ENCODE assay signal across 11 cellular contexts in genomic region chr7:101253199-101253598, GRCh38. TPM values are rescaled to one million over a fixed set of nuclear protein-coding genes. Genes with fewer than 3 reads are reported as not detected.
DNase-seq lines count a peak whose midpoint lies in the region; ATAC-seq and TF ChIP-seq lines count a peak whose summit lies in the region.
"Not testable (repeated sequence)": the region's sequence is repeated elsewhere in the genome, so short reads cannot be mapped to it uniquely, and the experiment has no call there.
"Had no signal": no experiment of that assay in that cellular context is flagged by ENCODE, and none has a peak within 500 bp of the region (broad histone marks: within the 10 kb centered on the region; RNA-seq: fewer than 3 reads in every experiment).

No MANE protein-coding gene starts in this region.

- peaks cover 7 to 17% of the 10 kb centered on the region in 2 donors for H3K36me3 Mint-ChIP-seq in CD14-positive monocyte
- H3K36me3 Mint-ChIP-seq in IgD-negative memory B cell; T-helper 17 cell (ENCODE audit: low read depth); activated naive CD4-positive, alpha-beta T cell treated with anti-CD3 and anti-CD28 coated beads, Interleukin-2, amount 50 U/mL, for 24 hours; endodermal cell (ENCODE audit: low read depth): not testable (repeated sequence)

- H3K4ac ChIP-seq in trophoblast cell (ENCODE audit: low read depth, low read length) = not testable (repeated sequence)

- H3K4me3 ChIP-seq in endodermal cell (ENCODE audit: low read length); trophoblast cell (ENCODE audit: low read depth, low read length): not testable (repeated sequence)

- not testable (repeated sequence) for H3K9ac ChIP-seq in endodermal cell (ENCODE audit: extremely low read depth, low read length, poor library complexity, severe bottlenecking); trophoblast cell (ENCODE audit: low read length)

- H3K36me3 ChIP-seq in endodermal cell (ENCODE audit: control insufficient read depth, insufficient read depth, low read length); trophoblast cell (ENCODE audit: control insufficient read depth in 1 of 2, insufficient read depth in 2 of 2, low read length in 2 of 2): not testable (repeated sequence)

- H2BK120ac ChIP-seq in trophoblast cell (ENCODE audit: insufficient read depth, low read length, poor library complexity) = not testable (repeated sequence)

- not testable (repeated sequence) for H3K14ac ChIP-seq in trophoblast cell (ENCODE audit: low read length)

- H3K9me3 ChIP-seq in T-helper 17 cell (ENCODE audit: control insufficient read depth, low read length, poor library complexity, severe bottlenecking); endodermal cell (ENCODE audit: control insufficient read depth, low read length); trophoblast cell (ENCODE audit: insufficient read depth, low read depth, low read length): not testable (repeated sequence)

- intact Hi-C loops in CD14-positive monocyte (cut with micrococcal nuclease) = loop anchor here in 1 of 2 donors (10.0 kb wide), 1 partner anchor 168 kb away; the partner anchor contains the start of gene TRIM56

- H3K27ac ChIP-seq in endodermal cell (ENCODE audit: low read depth, low read length); trophoblast cell (ENCODE audit: low read depth, low read length): not testable (repeated sequence)

- H3K27me3 ChIP-seq in endodermal cell (ENCODE audit: control insufficient read depth, insufficient read depth, low read length, poor library complexity, severe bottlenecking); trophoblast cell (ENCODE audit: insufficient read depth, low read length): not testable (repeated sequence)

- H2BK5ac ChIP-seq in trophoblast cell (ENCODE audit: low read depth, low read length, poor library complexity) = not testable (repeated sequence)

- peaks cover 0 to 19% (median 5%) of the 10 kb centered on the region in 3 donors for H3K27me3 Mint-ChIP-seq in CD14-positive monocyte (ENCODE audit: low read depth in 3 of 3)
- not testable (repeated sequence) for H3K27me3 Mint-ChIP-seq in IgD-negative memory B cell; T-helper 17 cell; activated naive CD4-positive, alpha-beta T cell treated with anti-CD3 and anti-CD28 coated beads, Interleukin-2, amount 50 U/mL, for 24 hours; endodermal cell (ENCODE audit: insufficient read depth)

- H3K18ac ChIP-seq in trophoblast cell (ENCODE audit: low read length) = not testable (repeated sequence)

- not testable (repeated sequence) for ATAC-seq in T-helper 17 cell

- not testable (repeated sequence) for DNase-seq in CD14-positive monocyte (ENCODE audit: low spot score); T-helper 17 cell; endodermal cell; trophoblast cell

- H3K23ac ChIP-seq in trophoblast cell (ENCODE audit: low read length) = not testable (repeated sequence)

- 92 to 97% methylated on average over 4 to 5 of the region's 5 CpGs for WGBS in endodermal cell (ENCODE audit: insufficient coverage in 1 of 2, insufficient read length in 1 of 2), 2 experiments
- no CpG with 5 or more reads among the region's 5 CpGs for WGBS in trophoblast cell (ENCODE audit: extremely low coverage, insufficient coverage, insufficient read length)

- H3K27ac Mint-ChIP-seq in CD14-positive monocyte = peak overlapping the region in 2 of 7 donors; percentile 46 to 54
- H3K27ac Mint-ChIP-seq in IgD-negative memory B cell; T-helper 17 cell; activated naive CD4-positive, alpha-beta T cell treated with anti-CD3 and anti-CD28 coated beads, Interleukin-2, amount 50 U/mL, for 24 hours; endodermal cell: not testable (repeated sequence)

- not testable (repeated sequence) for H2BK12ac ChIP-seq in trophoblast cell (ENCODE audit: low read length)

- H3K4me2 ChIP-seq in trophoblast cell (ENCODE audit: low read length) = not testable (repeated sequence)

- TF ChIP-seq CTCF in CD14-positive monocyte (IDR thresholded peaks at IDR 0.05); endodermal cell (conservative IDR thresholded peaks at IDR 0.05): not testable (repeated sequence)

- peak overlapping the region; percentile 83 for H4K8ac ChIP-seq in trophoblast cell (ENCODE audit: low read depth, low read length)

- H3K4me3 Mint-ChIP-seq in CD14-positive monocyte = peak overlapping the region; percentile 97 to 98
- peak overlapping the region in 3 of 4 donors; percentile 13 to 98 (median 97) for H3K4me3 Mint-ChIP-seq in IgD-negative memory B cell
- peak overlapping the region; percentile 25 for H3K4me3 Mint-ChIP-seq in T-helper 17 cell
- peak overlapping the region; percentile 39 for H3K4me3 Mint-ChIP-seq in activated naive CD4-positive, alpha-beta T cell treated with anti-CD3 and anti-CD28 coated beads, Interleukin-2, amount 50 U/mL, for 24 hours
- peak overlapping the region; percentile 92 for H3K4me3 Mint-ChIP-seq in endodermal cell

- H3K79me2 ChIP-seq in trophoblast cell (ENCODE audit: control insufficient read depth, insufficient read depth, low read length, poor library complexity) = not testable (repeated sequence)

- not testable (repeated sequence) for H2AK5ac ChIP-seq in trophoblast cell (ENCODE audit: low read length)

- H3K9me3 Mint-ChIP-seq in CD14-positive monocyte; IgD-negative memory B cell; activated naive CD4-positive, alpha-beta T cell treated with anti-CD3 and anti-CD28 coated beads, Interleukin-2, amount 50 U/mL, for 24 hours; endodermal cell: not testable (repeated sequence)

- H3K79me1 ChIP-seq in trophoblast cell (ENCODE audit: low read length) = not testable (repeated sequence)

- H4K91ac ChIP-seq in trophoblast cell (ENCODE audit: low read depth, low read length) = peak overlapping the region; percentile 58

- not testable (repeated sequence) for H3K4me1 ChIP-seq in endodermal cell (ENCODE audit: control insufficient read depth, insufficient read depth, low read length); trophoblast cell (ENCODE audit: control insufficient read depth in 1 of 2, insufficient read depth in 2 of 2, low read length in 2 of 2)

- H3K4me1 Mint-ChIP-seq in CD14-positive monocyte = peaks cover 26% of the 10 kb centered on the region
- H3K4me1 Mint-ChIP-seq in IgD-negative memory B cell = peaks cover 13 to 23% (median 18%) of the 10 kb centered on the region in 3 donors
- H3K4me1 Mint-ChIP-seq in T-helper 17 cell = peaks cover 22% of the 10 kb centered on the region
- H3K4me1 Mint-ChIP-seq in activated naive CD4-positive, alpha-beta T cell treated with anti-CD3 and anti-CD28 coated beads, Interleukin-2, amount 50 U/mL, for 24 hours = peaks cover 23% of the 10 kb centered on the region
- not testable (repeated sequence) for H3K4me1 Mint-ChIP-seq in endodermal cell

- H4K12ac ChIP-seq in trophoblast cell (ENCODE audit: low read depth, low read length) = peak overlapping the region; percentile 91

- H2AFZ ChIP-seq in trophoblast cell (ENCODE audit: insufficient read depth, low read length, poor library complexity) = peak overlapping the region; percentile 74

RNA-seq across cellular contexts. Expression of gene FIS1, which starts 8.3 kb away (rescaled TPM):
- polyA plus RNA-seq in CD14-positive monocyte (100 to 1,000 TPM; 152 to 198 TPM), IgD-negative memory B cell (172 TPM)
- total RNA-seq in T-helper 17 cell (10 to 100 TPM; 80.5 to 90.7 TPM), endodermal cell (100 to 1,000 TPM in 1 of 2 donors, 10 to 100 TPM in 1; 99.9 to 102 TPM)
- polyA plus RNA-seq in endodermal cell (2013, experiment 1 of 2) = 102 TPM
- 99.9 TPM for polyA plus RNA-seq in endodermal cell (2013, experiment 2 of 2)
- 109 and 114 TPM in 2 replicates for polyA plus RNA-seq in trophoblast cell (2013)

RNA-seq across cellular contexts. Expression of gene CLDN15, which starts 15.6 kb away (rescaled TPM):
- polyA plus RNA-seq in CD14-positive monocyte (not detected), IgD-negative memory B cell (2.2 TPM)
- total RNA-seq in T-helper 17 cell (10 to 100 TPM; 17.3 to 23.0 TPM), endodermal cell (1 to 10 TPM; 6.0 to 7.1 TPM)
- polyA plus RNA-seq in endodermal cell (2013, experiment 1 of 2) = 6.8 TPM
- polyA plus RNA-seq in endodermal cell (2013, experiment 2 of 2) = 5.3 TPM
- 5.2 and 5.5 TPM in 2 replicates for polyA plus RNA-seq in trophoblast cell (2013)

RNA-seq across cellular contexts. Expression of gene ZNHIT1, which starts 35.2 kb away (rescaled TPM):
- polyA plus RNA-seq in CD14-positive monocyte (100 to 1,000 TPM in 1 of 2 donors, 10 to 100 TPM in 1; 74.9 to 109 TPM), IgD-negative memory B cell (54.4 TPM)
- total RNA-seq in T-helper 17 cell (10 to 100 TPM; 38.7 to 42.4 TPM), endodermal cell (10 to 100 TPM; 56.5 to 61.7 TPM)
- 60.0 TPM for polyA plus RNA-seq in endodermal cell (2013, experiment 1 of 2)
- 62.1 TPM for polyA plus RNA-seq in endodermal cell (2013, experiment 2 of 2)
- polyA plus RNA-seq in trophoblast cell (2013) = 69.1 and 70.0 TPM in 2 replicates

RNA-seq across cellular contexts. Expression of gene PLOD3, which starts 35.8 kb away (rescaled TPM):
- polyA plus RNA-seq in CD14-positive monocyte = 10 to 100 TPM; 26.9 to 28.1 TPM
- polyA plus RNA-seq in IgD-negative memory B cell = 16.8 TPM
- total RNA-seq in T-helper 17 cell = 10 to 100 TPM; 39.0 to 44.7 TPM
- 10 to 100 TPM; 53.9 to 65.5 TPM for total RNA-seq in endodermal cell
- polyA plus RNA-seq in endodermal cell (2013, experiment 1 of 2) = 45.3 TPM
- polyA plus RNA-seq in endodermal cell (2013, experiment 2 of 2) = 40.0 TPM
- polyA plus RNA-seq in trophoblast cell (2013) = 72.0 and 76.5 TPM in 2 replicates

RNA-seq across cellular contexts. Expression of gene MOGAT3, which starts 52.4 kb away (rescaled TPM):
- polyA plus RNA-seq in CD14-positive monocyte (not detected), IgD-negative memory B cell (not detected)
- total RNA-seq in T-helper 17 cell (not detected), endodermal cell (1 to 10 TPM in 1 of 2 donors, not detected in 1; 1.3 TPM)
- not detected for polyA plus RNA-seq in endodermal cell (2013, experiment 1 of 2)
- not detected for polyA plus RNA-seq in endodermal cell (2013, experiment 2 of 2)
- 0.04 TPM in 1 of 2 replicates, not detected in the other for polyA plus RNA-seq in trophoblast cell (2013)
- total RNA-seq: activated T-cell treated with anti-CD3 and anti-CD28 coated beads, Interleukin-2, amount 50 U/mL, for 72 hours; M059J; prostate gland; SK-MEL-5 had no signal
- polyA plus RNA-seq: neural cell had no signal

Comparison
In these comparisons a context has a peak if more than half of its experiments do, and no peak if none do; other contexts are left out.
1. H3K4me3 Mint-ChIP-seq: peak in every context shown above with its lines; median percentile 98 in CD14-positive monocyte; 97 in IgD-negative memory B cell; 92 in endodermal cell; 39 in activated naive CD4-positive, alpha-beta T cell treated with anti-CD3 and anti-CD28 coated beads, Interleukin-2, amount 50 U/mL, for 24 hours; 25 in T-helper 17 cell.